Comparison of ENCODE assay signal across 12 cellular contexts in genomic region chr12:91743727-91744126, GRCh38.
"Had no signal": no experiment of that assay in that cellular context is flagged by ENCODE, and none has a peak within 500 bp of the region (broad histone marks: within the 10 kb centered on the region; RNA-seq: fewer than 3 reads in every experiment).

No MANE protein-coding gene starts in this region.

- H3K36me3 Mint-ChIP-seq: stimulated activated effector memory CD8-positive, alpha-beta T cell treated with anti-CD3 and anti-CD28 coated beads, Interleukin-12 subunit alpha, Interleukin-12 subunit beta, amount 100 ng/mL, for 72 hours had no signal

- H3K4me1 Mint-ChIP-seq: activated CD4-positive, alpha-beta T cell treated with anti-CD3 and anti-CD28 coated beads for 36 hours; stimulated activated effector memory CD8-positive, alpha-beta T cell treated with anti-CD3 and anti-CD28 coated beads, Interleukin-12 subunit alpha, Interleukin-12 subunit beta, amount 100 ng/mL, for 72 hours had no signal

- H3K4me3 Mint-ChIP-seq: activated CD4-positive, alpha-beta T cell treated with anti-CD3 and anti-CD28 coated beads for 36 hours; activated CD8-positive, alpha-beta T cell treated with anti-CD3 and anti-CD28 coated beads, Interleukin-2, amount 10 ng/mL, durations not matched to agents 7 days and 5 days; activated naive CD4-positive, alpha-beta T cell treated with anti-CD3 and anti-CD28 coated beads for 36 hours; dendritic cell treated with granulocyte-macrophage colony-stimulating factor and Interleukin-4, amounts not matched to agents 40 ng/mL and 50 ng/mL, for 4 days; stimulated activated effector memory CD8-positive, alpha-beta T cell treated with anti-CD3 and anti-CD28 coated beads, Interleukin-12 subunit alpha, Interleukin-12 subunit beta, amount 100 ng/mL, for 72 hours had no signal

- H3K36me3 ChIP-seq: right atrium auricular region, SJSA1, WERI-Rb-1 had no signal

- H3K27ac Mint-ChIP-seq: activated CD4-positive, alpha-beta T cell treated with anti-CD3 and anti-CD28 coated beads for 36 hours; activated CD8-positive, alpha-beta T cell treated with anti-CD3 and anti-CD28 coated beads, Interleukin-2, amount 10 ng/mL, durations not matched to agents 7 days and 5 days; activated naive CD4-positive, alpha-beta T cell treated with anti-CD3 and anti-CD28 coated beads for 36 hours; dendritic cell treated with granulocyte-macrophage colony-stimulating factor and Interleukin-4, amounts not matched to agents 40 ng/mL and 50 ng/mL, for 4 days; stimulated activated effector memory CD8-positive, alpha-beta T cell treated with anti-CD3 and anti-CD28 coated beads, Interleukin-12 subunit alpha, Interleukin-12 subunit beta, amount 100 ng/mL, for 72 hours had no signal

- H3K27me3 ChIP-seq: right atrium auricular region, SJSA1 had no signal

- H3K27ac ChIP-seq: right atrium auricular region, SJSA1, WERI-Rb-1 had no signal

- H3K9me3 ChIP-seq: right atrium auricular region, SJSA1 had no signal

- DNase-seq: activated CD4-positive, alpha-beta T cell treated with anti-CD3 and anti-CD28 coated beads for 36 hours; activated CD8-positive, alpha-beta T cell treated with anti-CD3 and anti-CD28 coated beads, Interleukin-2, amount 10 ng/mL, durations not matched to agents 7 days and 5 days; activated naive CD4-positive, alpha-beta T cell treated with anti-CD3 and anti-CD28 coated beads for 36 hours; cerebellar nuclear complex; T-helper 1 cell; trophoblast cell; WERI-Rb-1 had no signal

- H3K9me3 Mint-ChIP-seq: dendritic cell treated with granulocyte-macrophage colony-stimulating factor and Interleukin-4, amounts not matched to agents 40 ng/mL and 50 ng/mL, for 4 days had no signal

- H3K4me3 ChIP-seq: right atrium auricular region, SJSA1, smooth muscle cell had no signal

- ATAC-seq: activated CD4-positive, alpha-beta T cell treated with anti-CD3 and anti-CD28 coated beads for 36 hours; activated CD8-positive, alpha-beta T cell treated with anti-CD3 and anti-CD28 coated beads, Interleukin-2, amount 10 ng/mL, durations not matched to agents 7 days and 5 days; stimulated activated effector memory CD8-positive, alpha-beta T cell treated with anti-CD3 and anti-CD28 coated beads, Interleukin-12 subunit alpha, Interleukin-12 subunit beta, amount 100 ng/mL, for 72 hours had no signal

- H3K27me3 Mint-ChIP-seq: activated CD4-positive, alpha-beta T cell treated with anti-CD3 and anti-CD28 coated beads for 36 hours; dendritic cell treated with granulocyte-macrophage colony-stimulating factor and Interleukin-4, amounts not matched to agents 40 ng/mL and 50 ng/mL, for 4 days had no signal

- H3K4me1 ChIP-seq: right atrium auricular region, SJSA1 had no signal
